1 cellular context compared by ENCODE assay signal in genomic region chr19:5651361-5651760, GRCh38.
A peak's percentile ranks its signal among the peaks of the same experiment; 100 is the strongest.
TF ChIP-seq lines count a peak whose summit lies in the region.

No MANE protein-coding gene starts in this region.

TF ChIP-seq in HepG2, 621 proteins besides CTCF, POLR2A, EP300 and RAD21:
- no peak for TF ChIP-seq RCOR2 (CRISPR knock-in tag; IDR thresholded peaks at IDR 0.05)
- peak; percentile 68 for TF ChIP-seq AGO2 (optimal IDR thresholded peaks at IDR 0.05; ENCODE audit: low read depth, low read length)
